9 cellular contexts compared by ENCODE assay signal in the genomic region with DNA sequence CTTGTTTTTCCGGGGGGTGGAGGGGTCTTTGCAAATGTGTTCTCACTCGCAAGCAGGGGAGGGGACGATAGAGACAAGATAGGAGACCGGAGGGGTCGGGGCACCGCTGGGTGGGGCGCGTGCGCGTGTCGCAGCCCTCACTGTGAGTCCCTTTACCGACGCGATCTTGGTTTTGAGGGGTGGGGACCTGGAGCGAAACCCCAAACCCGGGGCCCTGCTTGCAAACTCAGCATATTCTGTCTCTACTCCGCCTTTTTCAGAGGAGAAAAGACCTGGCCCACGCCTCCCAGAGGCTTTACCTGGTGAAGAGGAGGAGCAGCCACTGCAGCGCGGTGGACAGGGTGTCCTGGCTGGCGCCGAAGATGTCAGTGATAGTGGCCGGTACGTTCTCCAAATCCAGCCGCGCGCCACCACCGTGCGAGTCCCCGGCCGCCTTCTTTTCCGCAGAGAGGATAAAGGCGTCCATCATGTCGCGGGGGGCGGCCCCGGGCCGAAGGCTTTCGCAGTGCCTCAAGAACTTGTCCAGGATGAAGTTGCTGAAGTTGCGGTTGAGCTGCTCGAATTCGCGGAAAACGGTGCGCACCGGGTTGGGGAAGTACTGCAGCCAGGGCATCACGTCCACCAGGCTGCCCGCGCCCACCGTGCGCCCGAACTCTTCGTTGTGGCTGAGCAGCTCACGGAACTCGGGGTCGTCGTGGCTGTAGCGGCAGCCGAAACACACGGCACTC. TPM values are rescaled to one million over a fixed set of nuclear protein-coding genes. Genes with fewer than 3 reads are reported as not detected.
DNase-seq lines count a peak whose midpoint lies in the region; ATAC-seq and TF ChIP-seq lines count a peak whose summit lies in the region.
"Had no signal": no experiment of that assay in that cellular context is flagged by ENCODE, and none has a peak within 500 bp of the region (broad histone marks: within the 10 kb centered on the region; RNA-seq: fewer than 3 reads in every experiment).

No MANE protein-coding gene starts in this region.

- peaks cover 0 to 57% (median 32%) of the 10 kb centered on the region in 9 donors for H3K27me3 ChIP-seq in heart left ventricle

- H3K4me3 Mint-ChIP-seq in activated CD4-positive, alpha-beta memory T cell treated with anti-CD3 and anti-CD28 coated beads for 36 hours = peak overlapping the region; percentile 44

- WGBS in heart left ventricle, 4 donors = 5 to 22% (median 15%) methylated on average over 28 to 60 of the region's 60 CpGs

- no peak overlapping the region for H3K27ac Mint-ChIP-seq in activated CD4-positive, alpha-beta memory T cell treated with anti-CD3 and anti-CD28 coated beads for 36 hours

- DNase-seq in GM10248 (ENCODE audit: extremely low spot score) (peak; percentile 31), heart left ventricle (peak in 2 of 5 donors; percentile 15 to 70), posterior vena cava (ENCODE audit: low spot score) (peak; percentile 83), NOMO-1 (lab: John Stamatoyannopoulos, UW; ENCODE audit: unreplicated experiment in 2 of 2) (no peak), AML-193 (lab: John Stamatoyannopoulos, UW) (no peak)
- DNase-seq in activated CD4-positive, alpha-beta memory T cell treated with anti-CD3 and anti-CD28 coated beads for 36 hours = peak; percentile 23
- DNase-seq in effector CD8-positive, alpha-beta T cell (lab: John Stamatoyannopoulos, UW) = no peak

- CTCF ChIA-PET in GM10248 (lab: Yijun Ruan, JAX) = interaction anchor here (1.0 kb wide), 1 partner anchor 138 kb away, joined by 3 read pairs; no protein-coding TSS in a partner anchor
- CTCF ChIA-PET in activated CD4-positive, alpha-beta memory T cell treated with anti-CD3 and anti-CD28 coated beads for 36 hours (lab: Charles Lee) = no interaction called here

- TF ChIP-seq CTCF in GM10248 (IDR thresholded peaks at IDR 0.05; ENCODE audit: control extremely low read depth, extremely low read depth, low read depth, missing control alignments) (no peak), heart left ventricle (IDR thresholded peaks at IDR 0.05) (no peak)

- H3K9me3 Mint-ChIP-seq in activated CD4-positive, alpha-beta memory T cell treated with anti-CD3 and anti-CD28 coated beads for 36 hours = no peaks in the 10 kb centered on the region

- peaks cover 0 to 15% (median 7%) of the 10 kb centered on the region in 9 donors for H3K36me3 ChIP-seq in heart left ventricle
- H3K36me3 ChIP-seq: thyroid gland had no signal

- no peak for ATAC-seq in heart left ventricle
- ATAC-seq in GM21737 (IDR thresholded peaks at IDR 0.05; ENCODE audit: unreplicated experiment) = no peak

- peak overlapping the region; percentile 25 to 97 (median 93) for H3K27ac ChIP-seq in heart left ventricle

- H3K9me3 ChIP-seq in heart left ventricle = no peaks in the 10 kb centered on the region
- H3K9me3 ChIP-seq: thyroid gland had no signal

- H3K4me1 ChIP-seq in heart left ventricle = peaks cover 0 to 53% (median 22%) of the 10 kb centered on the region in 12 donors

- peaks cover 50% of the 10 kb centered on the region for H3K27me3 Mint-ChIP-seq in activated CD4-positive, alpha-beta memory T cell treated with anti-CD3 and anti-CD28 coated beads for 36 hours

- no peak for TF ChIP-seq POLR2A in heart left ventricle (IDR thresholded peaks at IDR 0.05)

- POLR2A ChIA-PET in GM10248 (lab: Yijun Ruan, JAX) = no interaction called here
- POLR2A ChIA-PET in activated CD4-positive, alpha-beta memory T cell treated with anti-CD3 and anti-CD28 coated beads for 36 hours (lab: Charles Lee) = interaction anchor here (0.8 kb wide), 1 partner anchor 301 kb away, joined by 3 read pairs; no protein-coding TSS in a partner anchor

- H3K4me3 ChIP-seq in heart left ventricle = peak overlapping the region; percentile 30 to 77 (median 65)

- peaks cover 6% of the 10 kb centered on the region for H3K36me3 Mint-ChIP-seq in activated CD4-positive, alpha-beta memory T cell treated with anti-CD3 and anti-CD28 coated beads for 36 hours

- peaks cover 17% of the 10 kb centered on the region for H3K4me1 Mint-ChIP-seq in activated CD4-positive, alpha-beta memory T cell treated with anti-CD3 and anti-CD28 coated beads for 36 hours (ENCODE audit: low read depth)

- intact Hi-C loops in activated CD4-positive, alpha-beta memory T cell treated with anti-CD3 and anti-CD28 coated beads for 36 hours (cut with micrococcal nuclease) = loop anchor here (10.0 kb wide), 1 partner anchor 149 kb away; a partner anchor contains a TSS
- intact Hi-C loops in heart left ventricle (cut with DNase I) = loop anchor here in 4 of 10 donors (10.0 kb wide), 1 partner anchor 201 kb away; no protein-coding TSS in a partner anchor
- intact Hi-C loops in posterior vena cava (cut with DNase I) = no loop called here

RNA-seq across cellular contexts. Expression of a gene that starts 1.7 kb away (rescaled TPM):
- 1 to 10 TPM; 3.3 to 4.3 TPM for total RNA-seq in activated CD4-positive, alpha-beta memory T cell treated with anti-CD3 and anti-CD28 coated beads for 36 hours
- total RNA-seq in heart left ventricle (10 to 100 TPM; 11.2 to 68.8 (median 24.5) TPM), posterior vena cava (10 to 100 TPM; 49.8 to 90.9 TPM)
- polyA plus RNA-seq in heart left ventricle = 1 to 10 TPM; 3.9 to 8.9 TPM

Comparison
In these comparisons a context has a peak if more than half of its experiments do, and no peak if none do; other contexts are left out.
1. DNase-seq: peak in GM10248 (single experiment), activated CD4-positive, alpha-beta memory T cell treated with anti-CD3 and anti-CD28 coated beads for 36 hours (single experiment) and posterior vena cava (single experiment); none in NOMO-1 (0 of 2), effector CD8-positive, alpha-beta T cell (single experiment) and AML-193 (0 of 2).